25 cellular contexts compared by ENCODE assay signal in the genomic region with DNA sequence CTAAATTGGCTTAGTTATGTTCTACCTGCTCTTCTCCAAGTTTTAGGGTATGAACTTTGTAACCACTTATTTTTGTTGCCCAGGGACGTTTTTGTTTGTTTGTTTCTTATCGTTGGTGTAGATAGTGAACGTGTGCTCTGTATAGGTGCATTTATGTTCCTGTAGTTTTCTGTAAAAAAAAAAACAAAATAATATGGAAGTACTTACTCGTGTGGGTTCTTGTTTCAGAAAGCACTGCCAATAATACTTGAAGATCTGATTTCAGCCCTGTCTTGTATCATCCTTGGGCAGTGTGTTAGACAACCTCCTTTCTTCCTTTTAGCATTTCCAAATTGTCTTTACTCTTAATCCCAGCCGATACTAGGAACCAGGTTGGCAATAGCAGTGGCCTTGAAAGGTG. TPM values are rescaled to one million over a fixed set of nuclear protein-coding genes. Genes with fewer than 3 reads are reported as not detected.
DNase-seq lines count a peak whose midpoint lies in the region; ATAC-seq and TF ChIP-seq lines count a peak whose summit lies in the region.
"Had no signal": no experiment of that assay in that cellular context is flagged by ENCODE, and none has a peak within 500 bp of the region (broad histone marks: within the 10 kb centered on the region; RNA-seq: fewer than 3 reads in every experiment).

No MANE protein-coding gene starts in this region.

- DNase-seq in GM23338 (ENCODE audit: low spot score): no peak
- no peak for DNase-seq in T-helper 17 cell
- DNase-seq in hepatocyte (ENCODE audit: low spot score): no peak
- no peak for DNase-seq in midbrain (lab: John Stamatoyannopoulos, UW)
- DNase-seq in NCI-H510A (lab: John Stamatoyannopoulos, UW): no peak
- DNase-seq: activated CD4-positive, alpha-beta memory T cell treated with anti-CD3 and anti-CD28 coated beads, Interleukin-2, amount 10 ng/mL, durations not matched to agents 7 days and 5 days; activated CD4-positive, alpha-beta T cell treated with anti-CD3 and anti-CD28 coated beads for 1 hour; activated CD8-positive, alpha-beta memory T cell treated with anti-CD3 and anti-CD28 coated beads, Interleukin-2, amount 50 U/mL, for 4 hours; activated naive CD4-positive, alpha-beta T cell treated with anti-CD3 and anti-CD28 coated beads, Interleukin-2, amount 10 ng/mL, durations not matched to agents 7 days and 5 days; brain microvascular endothelial cell; immature natural killer cell; left colon; NCI-H1436 treated with DMSO at 0.1 percent for 48 hours; NCI-H226; NCI-H69; right cardiac atrium; Right ventricle myocardium superior; spleen; stimulated activated CD4-positive, alpha-beta T cell treated with anti-CD3 and anti-CD28 coated beads, Interleukin-2, amount 100 ng/mL, for 24 hours; stimulated activated CD8-positive, alpha-beta memory T cell treated with anti-CD3 and anti-CD28 coated beads, Interleukin-4, amount 100 ng/mL, for 48 hours; trophoblast cell had no signal

- TF ChIP-seq CTCF in GM23338 (conservative IDR thresholded peaks at IDR 0.05; ENCODE audit: low read depth in 2 of 2) (no peak), hepatocyte (IDR thresholded peaks at IDR 0.05; ENCODE audit: poor library complexity) (no peak)

- H4K20me1 ChIP-seq in GM23338 (replicated peaks; ENCODE audit: insufficient read depth) (peaks cover 2% of the 10 kb centered on the region; the same call in 1 of the 2 replicates), hepatocyte (ENCODE audit: insufficient read depth, poor library complexity, severe bottlenecking) (peaks cover 5% of the 10 kb centered on the region)

- no peak overlapping the region for H3K4me2 ChIP-seq in GM23338
- peak overlapping the region; percentile 36 for H3K4me2 ChIP-seq in hepatocyte

- H3K9ac ChIP-seq in stomach smooth muscle (ENCODE audit: low read length in 2 of 2): no peak overlapping the region

- H3K79me2 ChIP-seq in GM23338 (replicated peaks; ENCODE audit: insufficient read depth): peaks cover 83% of the 10 kb centered on the region
- H3K79me2 ChIP-seq in hepatocyte: peaks cover 86% of the 10 kb centered on the region

- H3F3A ChIP-seq in GM23338 (replicated peaks; ENCODE audit: low read depth): peaks cover 3% of the 10 kb centered on the region

- H3K27ac Mint-ChIP-seq in GM23338: peak overlapping the region; percentile 11; the same call in 1 of the 2 replicates
- no peak overlapping the region for H3K27ac Mint-ChIP-seq in T-helper 17 cell
- H3K27ac Mint-ChIP-seq: activated CD4-positive, alpha-beta memory T cell treated with anti-CD3 and anti-CD28 coated beads, Interleukin-2, amount 10 ng/mL, durations not matched to agents 7 days and 5 days; activated naive CD4-positive, alpha-beta T cell treated with anti-CD3 and anti-CD28 coated beads, Interleukin-2, amount 10 ng/mL, durations not matched to agents 7 days and 5 days had no signal

- H3K36me3 ChIP-seq in GM23338 (ENCODE audit: insufficient read depth) (no peaks in the 10 kb centered on the region), hepatocyte (replicated peaks; ENCODE audit: insufficient read depth, low read depth) (no peaks in the 10 kb centered on the region), stomach smooth muscle (ENCODE audit: control insufficient read depth in 2 of 2, insufficient read depth in 2 of 2, low read length in 2 of 2) (no peaks in the 10 kb centered on the region)
- H3K36me3 ChIP-seq: brain microvascular endothelial cell, spleen had no signal

- H3K9me3 ChIP-seq in T-helper 17 cell (ENCODE audit: control insufficient read depth, low read length, poor library complexity, severe bottlenecking) (no peaks in the 10 kb centered on the region), hepatocyte (ENCODE audit: low read depth) (no peaks in the 10 kb centered on the region), stomach smooth muscle (ENCODE audit: control insufficient read depth in 2 of 2, low read length in 2 of 2) (no peaks in the 10 kb centered on the region)
- H3K9me3 ChIP-seq: spleen had no signal

- H3K9me2 ChIP-seq in GM23338 (ENCODE audit: insufficient read depth): no peaks in the 10 kb centered on the region
- H3K9me2 ChIP-seq in hepatocyte (replicated peaks; ENCODE audit: insufficient read depth): no peaks in the 10 kb centered on the region

- H3K27ac ChIP-seq in GM23338 (ENCODE audit: low read depth) (no peak overlapping the region), hepatocyte (peak overlapping the region; percentile 49), stomach smooth muscle (ENCODE audit: low read length) (peak overlapping the region; percentile 13)
- H3K27ac ChIP-seq: brain microvascular endothelial cell had no signal

- ATAC-seq in GM23338: no peak
- ATAC-seq in T-helper 17 cell: no peak
- no peak for ATAC-seq in GM18858 (IDR thresholded peaks at IDR 0.05; ENCODE audit: unreplicated experiment)
- ATAC-seq: left colon, Panc1, right cardiac atrium had no signal

- H3K4me1 Mint-ChIP-seq in GM23338 (peaks cover 58% of the 10 kb centered on the region), T-helper 17 cell (peaks cover 57% of the 10 kb centered on the region)

- H2AFZ ChIP-seq in GM23338: no peak overlapping the region
- H2AFZ ChIP-seq in hepatocyte: no peak overlapping the region

- no peaks in the 10 kb centered on the region for H3K9me3 Mint-ChIP-seq in GM23338
- H3K9me3 Mint-ChIP-seq: activated CD4-positive, alpha-beta memory T cell treated with anti-CD3 and anti-CD28 coated beads, Interleukin-2, amount 10 ng/mL, durations not matched to agents 7 days and 5 days; activated naive CD4-positive, alpha-beta T cell treated with anti-CD3 and anti-CD28 coated beads, Interleukin-2, amount 10 ng/mL, durations not matched to agents 7 days and 5 days; immature natural killer cell had no signal

- H3K36me3 Mint-ChIP-seq in GM23338 (ENCODE audit: low read depth) (no peaks in the 10 kb centered on the region; the same call in 2 of the 3 replicates), T-helper 17 cell (ENCODE audit: low read depth) (no peaks in the 10 kb centered on the region)
- H3K36me3 Mint-ChIP-seq: CD14-positive monocyte, immature natural killer cell had no signal

- H3K4me1 ChIP-seq in GM23338 (ENCODE audit: insufficient read depth) (peaks cover 46% of the 10 kb centered on the region), hepatocyte (ENCODE audit: insufficient read depth) (peaks cover 35% of the 10 kb centered on the region), stomach smooth muscle (ENCODE audit: control insufficient read depth, insufficient read depth, low read length) (peaks cover 27% of the 10 kb centered on the region)

- H3K4me3 ChIP-seq in GM23338 (no peak overlapping the region), hepatocyte (no peak overlapping the region), stomach smooth muscle (ENCODE audit: low read length in 2 of 2) (no peak overlapping the region)
- H3K4me3 ChIP-seq: spleen had no signal

- WGBS in hepatocyte (ENCODE audit: low lambda C conversion rate, missing lambda C conversion rate): 52% methylated on average over 5 of the region's 5 CpGs

- H3K4me3 Mint-ChIP-seq in GM23338 (no peak overlapping the region), T-helper 17 cell (peak overlapping the region; percentile 19)
- H3K4me3 Mint-ChIP-seq: activated CD4-positive, alpha-beta memory T cell treated with anti-CD3 and anti-CD28 coated beads, Interleukin-2, amount 10 ng/mL, durations not matched to agents 7 days and 5 days; CD14-positive monocyte; immature natural killer cell had no signal

- H3K27me3 ChIP-seq in GM23338 (ENCODE audit: insufficient read depth) (no peaks in the 10 kb centered on the region), hepatocyte (no peaks in the 10 kb centered on the region), stomach smooth muscle (ENCODE audit: control insufficient read depth in 1 of 2, insufficient read depth in 2 of 2, low read length in 2 of 2) (no peaks in the 10 kb centered on the region)
- H3K27me3 ChIP-seq: brain microvascular endothelial cell, spleen had no signal

- H3K27me3 Mint-ChIP-seq in GM23338 (ENCODE audit: insufficient read depth, low read depth, poor library complexity) (peaks cover 4% of the 10 kb centered on the region), T-helper 17 cell (no peaks in the 10 kb centered on the region)
- H3K27me3 Mint-ChIP-seq: activated CD4-positive, alpha-beta memory T cell treated with anti-CD3 and anti-CD28 coated beads, Interleukin-2, amount 10 ng/mL, durations not matched to agents 7 days and 5 days; activated naive CD4-positive, alpha-beta T cell treated with anti-CD3 and anti-CD28 coated beads, Interleukin-2, amount 10 ng/mL, durations not matched to agents 7 days and 5 days had no signal

TF ChIP-seq in GM23338, 12 proteins besides CTCF, POLR2A, EP300 and RAD21 (continues in another document):
- TF ChIP-seq ZNF114 (CRISPR knock-in tag; IDR thresholded peaks at IDR 0.05): no peak
- no peak for TF ChIP-seq NANOG (IDR thresholded peaks at IDR 0.05; ENCODE audit: borderline replicate concordance)
- TF ChIP-seq EZH2phosphoT487 (IDR thresholded peaks at IDR 0.05; ENCODE audit: unreplicated experiment): no peak

RNA-seq across cellular contexts. Expression of a gene that starts 4.4 kb away (rescaled TPM):
- 19.9 and 22.5 TPM in 2 replicates for total RNA-seq in GM23338 (2014; rRNA removed; shearing (Covaris generic))
- 4.7 and 5.3 TPM in 2 replicates for polyA plus RNA-seq in GM23338 (2016; fragmentation: Nextera tagmentation; extraction: Ambion mirVana)
- total RNA-seq in T-helper 17 cell: 10 to 100 TPM; 18.1 to 26.7 TPM
- 26.0 and 37.6 TPM in 2 replicates for total RNA-seq in hepatocyte
- 8.2 and 9.2 TPM in 2 replicates for polyA plus RNA-seq in hepatocyte

RNA-seq across cellular contexts. Expression of a gene that starts 51.7 kb away (rescaled TPM):
- total RNA-seq in GM23338 (2014; rRNA removed; shearing (Covaris generic)): 49.7 and 57.6 TPM in 2 replicates
- 11.2 TPM in 2 replicates for polyA plus RNA-seq in GM23338 (2016; fragmentation: Nextera tagmentation; extraction: Ambion mirVana)
- 10 to 100 TPM; 29.4 to 38.5 TPM for total RNA-seq in T-helper 17 cell
- total RNA-seq in hepatocyte: 20.3 and 20.5 TPM in 2 replicates
- polyA plus RNA-seq in hepatocyte: 21.3 and 24.5 TPM in 2 replicates
